Comparison of ENCODE assay signal across 12 cellular contexts in genomic region chr17:77408284-77408683, GRCh38.
DNase-seq lines count a peak whose midpoint lies in the region; ATAC-seq and TF ChIP-seq lines count a peak whose summit lies in the region.
"Had no signal": no experiment of that assay in that cellular context is flagged by ENCODE, and none has a peak within 500 bp of the region (broad histone marks: within the 10 kb centered on the region; RNA-seq: fewer than 3 reads in every experiment).

No MANE protein-coding gene starts in this region.

- peaks cover 13% of the 10 kb centered on the region for H3K9me3 Mint-ChIP-seq in HFFc6
- no peaks in the 10 kb centered on the region for H3K9me3 Mint-ChIP-seq in activated CD8-positive, alpha-beta T cell treated with anti-CD3 and anti-CD28 coated beads for 36 hours

- peaks cover 87% of the 10 kb centered on the region for H3K4me1 Mint-ChIP-seq in HFFc6 (ENCODE audit: low read depth)
- peaks cover 90% of the 10 kb centered on the region for H3K4me1 Mint-ChIP-seq in activated CD8-positive, alpha-beta T cell treated with anti-CD3 and anti-CD28 coated beads for 36 hours (ENCODE audit: low read depth)

- H3K36me3 Mint-ChIP-seq in HFFc6 (ENCODE audit: low read depth) = peaks cover 45% of the 10 kb centered on the region
- H3K36me3 Mint-ChIP-seq in activated CD8-positive, alpha-beta T cell treated with anti-CD3 and anti-CD28 coated beads for 36 hours (ENCODE audit: low read depth) = peaks cover 43% of the 10 kb centered on the region

- peak overlapping the region; percentile 69; the same call in 1 of the 2 replicates for H3K27ac Mint-ChIP-seq in HFFc6
- peak overlapping the region; percentile 56 for H3K27ac Mint-ChIP-seq in activated CD8-positive, alpha-beta T cell treated with anti-CD3 and anti-CD28 coated beads for 36 hours

- H3K27ac ChIP-seq in skeletal muscle tissue (ENCODE audit: low read depth, low read length) = peak overlapping the region; percentile 25
- H3K27ac ChIP-seq: brain microvascular endothelial cell had no signal

- H3K36me3 ChIP-seq in skeletal muscle tissue (ENCODE audit: control insufficient read depth in 3 of 3, insufficient read depth in 3 of 3, low read length in 3 of 3) = peaks cover 0 to 1% (median 0%) of the 10 kb centered on the region in 3 donors

- POLR2A ChIA-PET in activated CD8-positive, alpha-beta T cell treated with anti-CD3 and anti-CD28 coated beads for 36 hours (lab: Charles Lee) = interaction anchor here (1.1 to 2.2 kb wide), 8 partner anchors 8 to 52 kb away, joined by 3 to 11 read pairs (median 4); no protein-coding TSS in a partner anchor

- CTCF ChIA-PET in activated CD8-positive, alpha-beta T cell treated with anti-CD3 and anti-CD28 coated beads for 36 hours (lab: Charles Lee) = interaction anchor here (1.8 to 13.5 kb wide), 2 partner anchors 23 to 86 kb away, joined by 5 to 124 read pairs; no protein-coding TSS in a partner anchor

- ATAC-seq in activated CD8-positive, alpha-beta T cell treated with anti-CD3 and anti-CD28 coated beads for 36 hours = no peak
- no peak for ATAC-seq in HG03571 (IDR thresholded peaks at IDR 0.05; ENCODE audit: unreplicated experiment)

- H3K27me3 Mint-ChIP-seq in HFFc6 (ENCODE audit: insufficient read depth) = peaks cover 19% of the 10 kb centered on the region
- no peaks in the 10 kb centered on the region for H3K27me3 Mint-ChIP-seq in activated CD8-positive, alpha-beta T cell treated with anti-CD3 and anti-CD28 coated beads for 36 hours
- H3K27me3 Mint-ChIP-seq: progenitor cell of endocrine pancreas had no signal

- peak overlapping the region; percentile 25; the same call in 1 of the 2 replicates for H3K4me3 Mint-ChIP-seq in HFFc6
- H3K4me3 Mint-ChIP-seq in activated CD8-positive, alpha-beta T cell treated with anti-CD3 and anti-CD28 coated beads for 36 hours = no peak overlapping the region

- no peaks in the 10 kb centered on the region for H3K9me3 ChIP-seq in skeletal muscle tissue (ENCODE audit: control insufficient read depth in 3 of 3, low read length in 3 of 3)

- H3K27me3 ChIP-seq in skeletal muscle tissue (ENCODE audit: control insufficient read depth in 3 of 3, insufficient read depth in 3 of 3, low read length in 3 of 3) = no peaks in the 10 kb centered on the region
- H3K27me3 ChIP-seq: brain microvascular endothelial cell had no signal

- intact Hi-C loops in activated CD8-positive, alpha-beta T cell treated with anti-CD3 and anti-CD28 coated beads for 36 hours (cut with micrococcal nuclease) = no loop called here

- H3K4me3 ChIP-seq in skeletal muscle tissue (ENCODE audit: low read length in 3 of 3) = no peak overlapping the region

- H3K4me1 ChIP-seq in skeletal muscle tissue (ENCODE audit: control insufficient read depth in 3 of 3, insufficient read depth in 3 of 3, low read length in 3 of 3) = peaks cover 45 to 66% (median 55%) of the 10 kb centered on the region in 3 donors

- peak overlapping the region in 1 of 3 donors; percentile 45 for H3K9ac ChIP-seq in skeletal muscle tissue (ENCODE audit: low read depth in 1 of 3, low read length in 3 of 3)

- TF ChIP-seq CTCF in HFFc6 (IDR thresholded peaks at IDR 0.05) = no peak
- no peak for TF ChIP-seq CTCF in activated CD8-positive, alpha-beta T cell treated with anti-CD3 and anti-CD28 coated beads for 36 hours (IDR thresholded peaks at IDR 0.05)

- DNase-seq in HFFc6 (no peak), iPS-NIHi11 (ENCODE audit: low spot score) (peak; percentile 13), GF-D8 (lab: John Stamatoyannopoulos, UW) (no peak), NCI-H146 treated with DMSO at 0.1 percent for 48 hours (lab: John Stamatoyannopoulos, UW; ENCODE audit: unreplicated experiment) (no peak)
- no peak for DNase-seq in activated CD8-positive, alpha-beta T cell treated with anti-CD3 and anti-CD28 coated beads for 36 hours
- DNase-seq: brain microvascular endothelial cell, GDM1, hypothalamus, NCI-H524 treated with DMSO at 0.1 percent for 48 hours had no signal
